ENCODE assay signal across 10 cellular contexts in genomic region chr14:70823281-70823680, GRCh38. TPM values are rescaled to one million over a fixed set of nuclear protein-coding genes. Genes with fewer than 3 reads are reported as not detected.
DNase-seq lines count a peak whose midpoint lies in the region; ATAC-seq, FAIRE-seq and TF ChIP-seq lines count a peak whose summit lies in the region.
"Had no signal": no experiment of that assay in that cellular context is flagged by ENCODE, and none has a peak within 500 bp of the region (broad histone marks: within the 10 kb centered on the region; RNA-seq: fewer than 3 reads in every experiment).

No MANE protein-coding gene starts in this region.

- H4K20me1 ChIP-seq in astrocyte (ENCODE audit: insufficient read depth, low read length): no peaks in the 10 kb centered on the region

- H3K27me3 ChIP-seq in CD4-positive, alpha-beta memory T cell (ENCODE audit: insufficient read depth, low read length): no peaks in the 10 kb centered on the region
- H3K27me3 ChIP-seq in astrocyte (ENCODE audit: insufficient read depth, low read length): peaks cover 3% of the 10 kb centered on the region
- H3K27me3 ChIP-seq: body of pancreas had no signal

- CTCF ChIA-PET in CD4-positive, alpha-beta memory T cell (lab: Charles Lee; ENCODE audit: partially characterized antibody): interaction anchor here (0.8 to 1.9 kb wide), 5 partner anchors 14 to 134 kb away, joined by 3 to 8 read pairs (median 4); partner anchors contain the start of genes MAP3K9 and PCNX1

- peaks cover 0 to 4% of the 10 kb centered on the region in 2 donors for H3K36me3 Mint-ChIP-seq in CD4-positive, alpha-beta memory T cell
- H3K36me3 Mint-ChIP-seq in astrocyte (ENCODE audit: low read depth, unreplicated experiment) (peaks cover 11% of the 10 kb centered on the region), nephron progenitor cell (ENCODE audit: low read depth) (peaks cover 5% of the 10 kb centered on the region)

- H3K4me1 Mint-ChIP-seq in CD4-positive, alpha-beta memory T cell: peaks cover 5 to 16% (median 10%) of the 10 kb centered on the region in 4 donors
- H3K4me1 Mint-ChIP-seq in astrocyte (ENCODE audit: low read depth, unreplicated experiment): peaks cover 21% of the 10 kb centered on the region
- peaks cover 17% of the 10 kb centered on the region for H3K4me1 Mint-ChIP-seq in nephron progenitor cell

- H3K4me1 ChIP-seq in CD4-positive, alpha-beta memory T cell (ENCODE audit: insufficient read depth, low read length): peaks cover 13% of the 10 kb centered on the region
- H3K4me1 ChIP-seq in astrocyte (ENCODE audit: insufficient read depth, low read length): no peaks in the 10 kb centered on the region

- no peak for TF ChIP-seq CTCF in HFF-Myc (IDR thresholded peaks at IDR 0.05; ENCODE audit: low read depth, low read length, missing control alignments)
- no peak for TF ChIP-seq CTCF in astrocyte (IDR thresholded peaks at IDR 0.05; ENCODE audit: insufficient read depth, low read depth, low read length)
- TF ChIP-seq CTCF in nephron progenitor cell (IDR thresholded peaks at IDR 0.05): no peak

- no peak overlapping the region for H3K27ac ChIP-seq in CD4-positive, alpha-beta memory T cell (ENCODE audit: low read depth, low read length)
- H3K27ac ChIP-seq in astrocyte (ENCODE audit: low read depth, low read length): no peak overlapping the region
- H3K27ac ChIP-seq: body of pancreas had no signal

- no peaks in the 10 kb centered on the region for H3K9me3 ChIP-seq in CD4-positive, alpha-beta memory T cell (ENCODE audit: control insufficient read depth in 1 of 2, low read length in 2 of 2)
- peaks cover 6% of the 10 kb centered on the region for H3K9me3 ChIP-seq in astrocyte (ENCODE audit: insufficient read depth, low read depth, low read length)
- H3K9me3 ChIP-seq: body of pancreas had no signal

- H3K4me2 ChIP-seq in astrocyte (ENCODE audit: low read length): peak overlapping the region; percentile 100

- H3K9me3 Mint-ChIP-seq in CD4-positive, alpha-beta memory T cell: no peaks in the 10 kb centered on the region
- no peaks in the 10 kb centered on the region for H3K9me3 Mint-ChIP-seq in astrocyte (ENCODE audit: unreplicated experiment)
- H3K9me3 Mint-ChIP-seq in nephron progenitor cell: no peaks in the 10 kb centered on the region

- H3K27me3 Mint-ChIP-seq in CD4-positive, alpha-beta memory T cell: no peaks in the 10 kb centered on the region
- H3K27me3 Mint-ChIP-seq in astrocyte (ENCODE audit: low read depth, unreplicated experiment): peaks cover 11% of the 10 kb centered on the region
- peaks cover 41% of the 10 kb centered on the region for H3K27me3 Mint-ChIP-seq in nephron progenitor cell (ENCODE audit: low read depth, poor library complexity)

- peak overlapping the region; percentile 83 for H3K9ac ChIP-seq in astrocyte (ENCODE audit: low read length)

- no peak for DNase-seq in CD4-positive, alpha-beta memory T cell
- no peak for DNase-seq in HFF-Myc (ENCODE audit: extremely low read depth, low read depth)
- DNase-seq in astrocyte (ENCODE audit: low read depth): no peak
- no peak for DNase-seq in nephron progenitor cell
- no peak for DNase-seq in amniotic stem cell (lab: John Stamatoyannopoulos, UW)
- DNase-seq in HT-29 (ENCODE audit: low spot score): no peak
- DNase-seq in hippocampal formation (lab: John Stamatoyannopoulos, UW): no peak

- H3K36me3 ChIP-seq in CD4-positive, alpha-beta memory T cell (ENCODE audit: insufficient read depth, low read length): no peaks in the 10 kb centered on the region
- no peaks in the 10 kb centered on the region for H3K36me3 ChIP-seq in astrocyte (ENCODE audit: insufficient read depth, low read length)

- peak overlapping the region; percentile 83 to 93 (median 86) for H3K4me3 Mint-ChIP-seq in CD4-positive, alpha-beta memory T cell
- H3K4me3 Mint-ChIP-seq in astrocyte (ENCODE audit: unreplicated experiment) (peak overlapping the region; percentile 84), nephron progenitor cell (peak overlapping the region; percentile 78)

- FAIRE-seq in astrocyte (lab: Jason Lieb, UNC): no peak
- FAIRE-seq: endometrium had no signal

- H3K27ac Mint-ChIP-seq in CD4-positive, alpha-beta memory T cell: peak overlapping the region in 4 of 7 donors; percentile 13 to 69 (median 56)
- H3K27ac Mint-ChIP-seq in astrocyte (ENCODE audit: unreplicated experiment) (peak overlapping the region; percentile 58), nephron progenitor cell (no peak overlapping the region)

- POLR2A ChIA-PET in CD4-positive, alpha-beta memory T cell (lab: Charles Lee; ENCODE audit: partially characterized antibody): interaction anchor here (0.7 to 1.1 kb wide), 3 partner anchors 48 to 118 kb away, joined by 3 to 4 read pairs (median 3); no protein-coding TSS in a partner anchor

- intact Hi-C loops in CD4-positive, alpha-beta memory T cell (cut with micrococcal nuclease): loop anchor here (5.0 kb wide), 1 partner anchor 49 kb away; no protein-coding TSS in a partner anchor

- H3K4me3 ChIP-seq in CD4-positive, alpha-beta memory T cell (ENCODE audit: low read length in 2 of 2): no peak overlapping the region
- peak overlapping the region; percentile 58 for H3K4me3 ChIP-seq in HFF-Myc (replicated peaks; ENCODE audit: low read depth, low read length)
- H3K4me3 ChIP-seq in astrocyte (ENCODE audit: insufficient read depth, low read depth, low read length): no peak overlapping the region
- H3K4me3 ChIP-seq: body of pancreas had no signal

- H3K79me2 ChIP-seq in astrocyte (ENCODE audit: insufficient read depth, low read length): no peaks in the 10 kb centered on the region

- ATAC-seq in SK-N-SH treated with all-trans-retinoic acid at 6 μM for 48 hours: no peak
- ATAC-seq: body of pancreas had no signal

- peak overlapping the region; percentile 97 for H2AFZ ChIP-seq in astrocyte (ENCODE audit: low read depth, low read length)

TF ChIP-seq in SK-N-SH treated with all-trans-retinoic acid at 6 μM for 48 hours, 23 proteins besides CTCF, POLR2A, EP300 and RAD21:
- no peak for TF ChIP-seq PPARA (CRISPR knock-in tag; IDR thresholded peaks at IDR 0.05; ENCODE audit: borderline replicate concordance)
- no peak for TF ChIP-seq PATZ1 (CRISPR knock-in tag; IDR thresholded peaks at IDR 0.05; ENCODE audit: borderline replicate concordance)
- TF ChIP-seq GLIS3 (CRISPR knock-in tag; IDR thresholded peaks at IDR 0.05): no peak
- TF ChIP-seq ZNF565 (CRISPR knock-in tag; conservative IDR thresholded peaks at IDR 0.05; ENCODE audit: low read depth): no peak
TF ChIP-seq in SK-N-SH treated with all-trans-retinoic acid at 6 μM for 48 hours: peak in this region for 0.

RNA-seq across cellular contexts. Expression of gene MAP3K9, which starts 14.0 kb away (rescaled TPM):
- 1 to 10 TPM; 5.8 to 6.4 TPM for total RNA-seq in CD4-positive, alpha-beta memory T cell
- polyA plus RNA-seq in CD4-positive, alpha-beta memory T cell: 1 to 10 TPM in 1 of 2 donors, under 1 TPM in 1; 0.47 to 1.3 TPM
- 10.7 and 13.0 TPM in 2 replicates for total RNA-seq in astrocyte
- total RNA-seq in HT-29 (2014; rRNA removed; shearing (Covaris generic)): 5.9 and 6.8 TPM in 2 replicates
